In the genomic region with DNA sequence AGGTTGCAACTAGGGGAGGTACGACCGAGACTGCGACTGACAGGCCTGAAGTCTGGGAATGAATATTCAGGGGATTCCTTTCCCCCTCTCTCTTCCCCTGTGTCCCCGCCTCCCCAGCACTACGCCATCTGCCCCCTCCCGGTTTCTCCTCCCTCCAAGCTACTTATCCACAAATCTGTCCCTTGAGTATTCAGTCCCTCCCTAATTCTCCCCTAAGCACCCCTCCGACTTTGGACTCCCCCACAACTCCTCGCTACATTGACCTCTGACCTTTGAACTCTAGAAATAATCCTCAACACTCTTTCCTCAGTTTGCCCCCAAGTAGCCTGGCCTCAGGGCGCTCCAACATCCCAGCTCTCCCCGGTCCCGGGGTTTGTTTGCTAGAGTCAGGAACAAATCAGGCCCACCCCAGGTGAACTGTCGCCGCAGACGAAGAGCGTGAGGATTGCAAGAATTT, we compare ENCODE assay signal across 8 cellular contexts. TPM values are rescaled to one million over a fixed set of nuclear protein-coding genes. Genes with fewer than 3 reads are reported as not detected.
A peak's percentile ranks its signal among the peaks of the same experiment; 100 is the strongest.
DNase-seq lines count a peak whose midpoint lies in the region; ATAC-seq, FAIRE-seq and TF ChIP-seq lines count a peak whose summit lies in the region.

No MANE protein-coding gene starts in this region.

- 25 to 38% (median 28%) methylated on average over 15 of the region's 15 CpGs for WGBS in spleen, 5 donors

- no peaks in the 10 kb centered on the region for H3K27me3 ChIP-seq in A673 (replicated peaks; ENCODE audit: insufficient read depth, low read depth, low read length, poor library complexity)
- H3K27me3 ChIP-seq in breast epithelium, result no peaks in the 10 kb centered on the region
- no peaks in the 10 kb centered on the region for H3K27me3 ChIP-seq in spleen (replicated peaks in 1 of 7)

- H3K27ac ChIP-seq in A673 (ENCODE audit: low read depth, low read length, poor library complexity, severe bottlenecking) (peak overlapping the region; percentile 81), breast epithelium (peak overlapping the region; percentile 86 to 90), spleen (peak overlapping the region; percentile 74 to 93 (median 88))

- H3K9me3 ChIP-seq in A673 (ENCODE audit: low read depth, low read length, poor library complexity, severe bottlenecking) (no peaks in the 10 kb centered on the region), breast epithelium (no peaks in the 10 kb centered on the region), spleen (no peaks in the 10 kb centered on the region)

- ATAC-seq in GM21717 (IDR thresholded peaks at IDR 0.05; ENCODE audit: unreplicated experiment), result no peak

- peak; percentile 27 for FAIRE-seq in GM12892 (lab: Jason Lieb, UNC)

- BruUV-seq in A673 (replicated peaks; lab: Mats Ljungman, UMichigan), result no TSS peak

- TF ChIP-seq POLR2A in GM12892 (IDR thresholded peaks at IDR 0.05; ENCODE audit: low read depth, low read length), result no peak
- TF ChIP-seq POLR2A in breast epithelium (IDR thresholded peaks at IDR 0.05), result no peak
- no peak for TF ChIP-seq POLR2A in spleen (IDR thresholded peaks at IDR 0.05)

- DNase-seq in A673 (ENCODE audit: low spot score) (peak; percentile 88), GM12892 (ENCODE audit: insufficient read length) (no peak), NCI-H345 treated with DMSO at 0.1 percent for 48 hours (lab: John Stamatoyannopoulos, UW; ENCODE audit: unreplicated experiment) (peak; percentile 68), breast epithelium (ENCODE audit: low spot score in 2 of 2) (peak in 1 of 2 donors; percentile 41), islet precursor cell (peak; percentile 77), spleen (peak; percentile 88), NCI-H187 (lab: John Stamatoyannopoulos, UW) (no peak)

- H3K36me3 ChIP-seq in A673 (ENCODE audit: insufficient read depth, low read length, poor library complexity, severe bottlenecking) (peaks cover 23% of the 10 kb centered on the region), breast epithelium (no peaks in the 10 kb centered on the region), spleen (peaks cover 0 to 83% (median 36%) of the 10 kb centered on the region in 6 donors)

- POLR2A ChIA-PET in A673 (lab: Charles Lee; ENCODE audit: low non-redundant PET), result interaction anchor here (0.6 kb wide), 1 partner anchor 11 kb away, joined by 3 read pairs; no protein-coding TSS in a partner anchor

- TF ChIP-seq CTCF in A673 (conservative IDR thresholded peaks at IDR 0.05; ENCODE audit: low read depth, low read length) (no peak), breast epithelium (IDR thresholded peaks at IDR 0.05) (no peak), spleen (IDR thresholded peaks at IDR 0.05 in 8 of 11, conservative IDR thresholded peaks at IDR 0.05 in 3 of 11) (no peak)

- H3K4me3 ChIP-seq in A673 (ENCODE audit: low read depth, low read length, poor library complexity, severe bottlenecking) (peak overlapping the region; percentile 73), breast epithelium (peak overlapping the region; percentile 67 to 82 (median 70)), spleen (peak overlapping the region; percentile 65 to 95 (median 80))

- CTCF ChIA-PET in A673 (lab: Charles Lee), result interaction anchor here (1.6 kb wide), 1 partner anchor 65 kb away, joined by 9 read pairs; no protein-coding TSS in a partner anchor

- intact Hi-C loops in A673 (cut with micrococcal nuclease; ENCODE audit: unreplicated experiment), result no loop called here
- intact Hi-C loops in breast epithelium (cut with DNase I; ENCODE audit: low total_unique reads), result no loop called here
- intact Hi-C loops in spleen (cut with DNase I; ENCODE audit: low total_unique reads), result no loop called here

- H3K4me1 ChIP-seq in A673 (ENCODE audit: insufficient read depth, low read length, poor library complexity, severe bottlenecking) (peaks cover 13% of the 10 kb centered on the region), breast epithelium (peaks cover 4 to 17% of the 10 kb centered on the region in 2 donors), spleen (peaks cover 15 to 74% (median 43%) of the 10 kb centered on the region in 6 donors)

RNA-seq across cellular contexts. Expression of a gene that starts 0.4 kb away (rescaled TPM):
- total RNA-seq in A673 (2021) (7.7 and 8.1 TPM in 2 replicates), breast epithelium (10 to 100 TPM; 11.7 to 17.0 (median 14.8) TPM), spleen (10 to 100 TPM in 1 of 7 donors, 1 to 10 TPM in 6; 3.7 to 10.0 (median 4.6) TPM)
- 8.1 TPM for polyA plus RNA-seq in GM12892 (2012; ENCODE audit: missing spikeins)
- polyA plus RNA-seq in spleen, result 1 to 10 TPM; 2.5 to 4.8 (median 2.8) TPM

RNA-seq across cellular contexts. Expression of a gene that starts 0.6 kb away (rescaled TPM):
- total RNA-seq in A673 (2021) (57.5 and 59.6 TPM in 2 replicates), breast epithelium (10 to 100 TPM; 14.9 to 23.8 (median 23.6) TPM), spleen (10 to 100 TPM; 36.2 to 63.5 (median 41.5) TPM)
- polyA plus RNA-seq in GM12892 (2012; ENCODE audit: missing spikeins), result 53.4 TPM
- polyA plus RNA-seq in spleen, result 10 to 100 TPM; 64.9 to 96.2 (median 74.6) TPM

RNA-seq across cellular contexts. Expression of a gene that starts 8.9 kb away (rescaled TPM):
- not detected in 2 replicates for total RNA-seq in A673 (2021)
- polyA plus RNA-seq in GM12892 (2012; ENCODE audit: missing spikeins), result 7.5 TPM
- total RNA-seq in breast epithelium, result 1 to 10 TPM; 5.6 to 6.9 (median 5.7) TPM
- total RNA-seq in spleen, result 10 to 100 TPM; 26.3 to 48.0 (median 35.3) TPM
- polyA plus RNA-seq in spleen, result 10 to 100 TPM; 58.8 to 63.4 (median 61.9) TPM

RNA-seq across cellular contexts. Expression of a gene that starts 10.5 kb away (rescaled TPM):
- total RNA-seq in A673 (2021) (1.4 and 2.8 TPM in 2 replicates), breast epithelium (under 1 TPM in 1 of 3 donors, not detected in 2; 0.73 TPM), spleen (1 to 10 TPM in 1 of 7 donors, under 1 TPM in 3, not detected in 3; 0.60 to 2.0 (median 0.86) TPM)
- polyA plus RNA-seq in GM12892 (2012; ENCODE audit: missing spikeins), result not detected
- polyA plus RNA-seq in spleen, result under 1 TPM; 0.44 to 0.99 (median 0.76) TPM

RNA-seq across cellular contexts. Expression of a gene that starts 18.9 kb away (rescaled TPM):
- 4.7 and 8.9 TPM in 2 replicates for total RNA-seq in A673 (2021)
- 1.4 TPM for polyA plus RNA-seq in GM12892 (2012; ENCODE audit: missing spikeins)
- total RNA-seq in breast epithelium, result 1 to 10 TPM; 2.9 to 6.4 (median 5.2) TPM
- total RNA-seq in spleen, result 1 to 10 TPM; 2.0 to 9.4 (median 4.1) TPM
- polyA plus RNA-seq in spleen, result 1 to 10 TPM; 3.2 to 5.8 (median 4.4) TPM

Comparison
In these comparisons a context has a peak if more than half of its experiments do, and no peak if none do; other contexts are left out.
1. DNase-seq: peak in A673 (single experiment), NCI-H345 treated with DMSO at 0.1 percent for 48 hours (single experiment), islet precursor cell (single experiment) and spleen (single experiment); none in GM12892 (single experiment) and NCI-H187 (0 of 2).
2. Peak in every context shown above with its lines, with median percentiles within 50 percentile points of each other: H3K27ac ChIP-seq and H3K4me3 ChIP-seq.